ENCODE assay signal across 8 cellular contexts in genomic region chr17:2137342-2138098, GRCh38.
DNase-seq lines count a peak whose midpoint lies in the region; TF ChIP-seq lines count a peak whose summit lies in the region.

No MANE protein-coding gene starts in this region.

- peaks cover 2% of the 10 kb centered on the region for H3K36me3 Mint-ChIP-seq in neural progenitor cell

- H3K27ac ChIP-seq in neural progenitor cell: no peak overlapping the region

- peaks cover 5% of the 10 kb centered on the region for H3K79me2 ChIP-seq in neural progenitor cell (ENCODE audit: low read depth)

- H3K4me3 Mint-ChIP-seq in neural progenitor cell: peak overlapping the region; percentile 54

- H3F3A ChIP-seq in neural progenitor cell (ENCODE audit: low read depth): peaks cover 22% of the 10 kb centered on the region

- DNase-seq in NCI-H82 (lab: John Stamatoyannopoulos, UW): peak; percentile 19
- DNase-seq in NCI-H82 treated with DMSO at 0.1 percent for 48 hours (lab: John Stamatoyannopoulos, UW; ENCODE audit: unreplicated experiment): no peak
- peak; percentile 18 for DNase-seq in HT1080 (ENCODE audit: low read depth)
- peak; percentile 69 to 84 for DNase-seq in cardiac fibroblast (ENCODE audit: low read depth in 2 of 2)
- DNase-seq in neural progenitor cell (ENCODE audit: low spot score): peak; percentile 84
- no peak for DNase-seq in NCI-H1930 (lab: John Stamatoyannopoulos, UW)
- DNase-seq in NCI-H774 (lab: John Stamatoyannopoulos, UW): no peak
- no peak for DNase-seq in GOT3 (lab: John Stamatoyannopoulos, UW)

- TF ChIP-seq CTCF in cardiac fibroblast (IDR thresholded peaks at IDR 0.05; ENCODE audit: low read depth, low read length): no peak
- no peak for TF ChIP-seq CTCF in neural progenitor cell (IDR thresholded peaks at IDR 0.05)

- peaks cover 17% of the 10 kb centered on the region for H3K4me1 ChIP-seq in neural progenitor cell

- no peak overlapping the region for H3K4me3 ChIP-seq in cardiac fibroblast (replicated peaks in 1 of 2; ENCODE audit: low read depth in 2 of 2, low read length in 2 of 2)
- no peak overlapping the region for H3K4me3 ChIP-seq in neural progenitor cell

- H3K9me3 Mint-ChIP-seq in neural progenitor cell: no peaks in the 10 kb centered on the region

- no peaks in the 10 kb centered on the region for H3K36me3 ChIP-seq in neural progenitor cell

- peak overlapping the region; percentile 12 for H3K4me2 ChIP-seq in neural progenitor cell

- H3K9me3 ChIP-seq in neural progenitor cell (ENCODE audit: low read depth): no peaks in the 10 kb centered on the region

- H3K4me1 Mint-ChIP-seq in neural progenitor cell: peaks cover 27% of the 10 kb centered on the region

- no peaks in the 10 kb centered on the region for H3K27me3 Mint-ChIP-seq in neural progenitor cell (ENCODE audit: insufficient read depth, low read depth)

- no peaks in the 10 kb centered on the region for H3K27me3 ChIP-seq in neural progenitor cell

- peaks cover 30% of the 10 kb centered on the region for H4K20me1 ChIP-seq in neural progenitor cell (ENCODE audit: low read depth)

- no peak overlapping the region for H2AFZ ChIP-seq in neural progenitor cell (replicated peaks)

- H3K27ac Mint-ChIP-seq in neural progenitor cell: peak overlapping the region; percentile 72

- no peak overlapping the region for H3K9ac ChIP-seq in neural progenitor cell

Comparison
In these comparisons a context has a peak if more than half of its experiments do, and no peak if none do; other contexts are left out.
1. DNase-seq: peak in NCI-H82 (single experiment), HT1080 (single experiment), cardiac fibroblast (2 of 2) and neural progenitor cell (single experiment); none in NCI-H82 treated with DMSO at 0.1 percent for 48 hours (single experiment), NCI-H1930 (0 of 2), NCI-H774 (single experiment) and GOT3 (single experiment).